ENCODE assay signal across 18 cellular contexts in genomic region chr13:48739346-48740037, GRCh38.
DNase-seq lines count a peak whose midpoint lies in the region; ATAC-seq and TF ChIP-seq lines count a peak whose summit lies in the region.
"Had no signal": no experiment of that assay in that cellular context is flagged by ENCODE, and none has a peak within 500 bp of the region (broad histone marks: within the 10 kb centered on the region; RNA-seq: fewer than 3 reads in every experiment).

No MANE protein-coding gene starts in this region.

- ATAC-seq in activated T-helper 17 cell treated with anti-CD3 and anti-CD28 coated beads, Interleukin-2, amount 50 U/mL, for 72 hours (replicated peaks): peak; percentile 16
- ATAC-seq in left cardiac atrium: peak; percentile 72 to 88
- ATAC-seq: gastroesophageal sphincter, left colon had no signal

- H3K4me2 ChIP-seq in neural progenitor cell: no peak overlapping the region
- H3K4me2 ChIP-seq: BLaER1 treated with 17β-estradiol and CSF1 and Interleukin-3, amounts not matched to agents 10 nM and 100 nM had no signal

- H2AFZ ChIP-seq in neural progenitor cell (replicated peaks): peak overlapping the region; percentile 8

- H3K27ac ChIP-seq in neural progenitor cell (no peak overlapping the region), tibial artery (no peak overlapping the region)
- H3K27ac ChIP-seq: BLaER1 treated with 17β-estradiol and CSF1 and Interleukin-3, amounts not matched to agents 10 nM and 100 nM; breast epithelium; gastroesophageal sphincter; vagina had no signal

- no peak overlapping the region for H3K9ac ChIP-seq in neural progenitor cell
- H3K9ac ChIP-seq: BLaER1 treated with 17β-estradiol and CSF1 and Interleukin-3, amounts not matched to agents 10 nM and 100 nM had no signal

- no peaks in the 10 kb centered on the region for H3K9me3 Mint-ChIP-seq in activated T-helper 17 cell treated with anti-CD3 and anti-CD28 coated beads, Interleukin-2, amount 50 U/mL, for 72 hours
- H3K9me3 Mint-ChIP-seq in neural progenitor cell: no peaks in the 10 kb centered on the region
- no peaks in the 10 kb centered on the region for H3K9me3 Mint-ChIP-seq in activated CD4-positive, alpha-beta T cell treated with anti-CD3 and anti-CD28 coated beads, Interleukin-2, amount 10 ng/mL, durations not matched to agents 7 days and 5 days

- DNase-seq in HCEC 1CT (peak; percentile 22), left cardiac atrium (no peak), neural progenitor cell (ENCODE audit: low spot score) (no peak), tibial artery (no peak), NCI-H526 treated with DMSO at 0.1 percent for 48 hours (lab: John Stamatoyannopoulos, UW) (no peak), DMS79 treated with DMSO at 0.1 percent for 48 hours (lab: John Stamatoyannopoulos, UW) (no peak)
- no peak for DNase-seq in activated CD4-positive, alpha-beta T cell treated with anti-CD3 and anti-CD28 coated beads, Interleukin-2, amount 10 ng/mL, durations not matched to agents 7 days and 5 days
- DNase-seq: activated CD8-positive, alpha-beta memory T cell treated with anti-CD3 and anti-CD28 coated beads, Interleukin-2, amount 50 U/mL, for 4 hours; activated gamma-delta T cell treated with Interleukin-2 at 50 U/mL for 16 hours; GOT3; left colon; NCI-H2171; NCI-H748 treated with DMSO at 0.1 percent for 48 hours had no signal

- H3K9me3 ChIP-seq in neural progenitor cell (ENCODE audit: low read depth): no peaks in the 10 kb centered on the region
- H3K9me3 ChIP-seq in tibial artery: no peaks in the 10 kb centered on the region
- H3K9me3 ChIP-seq: breast epithelium, gastroesophageal sphincter, vagina had no signal

- no peaks in the 10 kb centered on the region for H3F3A ChIP-seq in neural progenitor cell (ENCODE audit: low read depth)

- intact Hi-C loops in left cardiac atrium (cut with DNase I) (no loop called here), tibial artery (cut with DNase I; ENCODE audit: low total_unique reads) (no loop called here)

- no peaks in the 10 kb centered on the region for H4K20me1 ChIP-seq in neural progenitor cell (ENCODE audit: low read depth)
- H4K20me1 ChIP-seq: BLaER1 treated with 17β-estradiol and CSF1 and Interleukin-3, amounts not matched to agents 10 nM and 100 nM had no signal

- no peaks in the 10 kb centered on the region for H3K36me3 Mint-ChIP-seq in activated T-helper 17 cell treated with anti-CD3 and anti-CD28 coated beads, Interleukin-2, amount 50 U/mL, for 72 hours (ENCODE audit: low read depth)
- no peaks in the 10 kb centered on the region for H3K36me3 Mint-ChIP-seq in neural progenitor cell
- no peaks in the 10 kb centered on the region for H3K36me3 Mint-ChIP-seq in activated CD4-positive, alpha-beta T cell treated with anti-CD3 and anti-CD28 coated beads, Interleukin-2, amount 10 ng/mL, durations not matched to agents 7 days and 5 days (ENCODE audit: low read depth)

- no peaks in the 10 kb centered on the region for H3K79me2 ChIP-seq in neural progenitor cell (ENCODE audit: low read depth)

- peaks cover 5% of the 10 kb centered on the region for H3K4me1 ChIP-seq in neural progenitor cell
- H3K4me1 ChIP-seq in tibial artery: no peaks in the 10 kb centered on the region
- H3K4me1 ChIP-seq: breast epithelium, vagina had no signal

- H3K4me3 ChIP-seq in neural progenitor cell (no peak overlapping the region), tibial artery (no peak overlapping the region)
- H3K4me3 ChIP-seq: BLaER1 treated with 17β-estradiol and CSF1 and Interleukin-3, amounts not matched to agents 10 nM and 100 nM; breast epithelium; gastroesophageal sphincter; vagina had no signal

- POLR2A ChIA-PET in activated CD4-positive, alpha-beta T cell treated with anti-CD3 and anti-CD28 coated beads, Interleukin-2, amount 10 ng/mL, durations not matched to agents 7 days and 5 days (lab: Charles Lee): no interaction called here

- peaks cover 5% of the 10 kb centered on the region for H3K4me1 Mint-ChIP-seq in activated T-helper 17 cell treated with anti-CD3 and anti-CD28 coated beads, Interleukin-2, amount 50 U/mL, for 72 hours
- H3K4me1 Mint-ChIP-seq in neural progenitor cell: no peaks in the 10 kb centered on the region
- peaks cover 2% of the 10 kb centered on the region for H3K4me1 Mint-ChIP-seq in activated CD4-positive, alpha-beta T cell treated with anti-CD3 and anti-CD28 coated beads, Interleukin-2, amount 10 ng/mL, durations not matched to agents 7 days and 5 days

- H3K36me3 ChIP-seq in neural progenitor cell: no peaks in the 10 kb centered on the region
- H3K36me3 ChIP-seq in tibial artery: no peaks in the 10 kb centered on the region
- H3K36me3 ChIP-seq: BLaER1 treated with 17β-estradiol and CSF1 and Interleukin-3, amounts not matched to agents 10 nM and 100 nM; breast epithelium; gastroesophageal sphincter; vagina had no signal

- TF ChIP-seq CTCF in neural progenitor cell (IDR thresholded peaks at IDR 0.05) (no peak), tibial artery (IDR thresholded peaks at IDR 0.05) (no peak)

- H3K27ac Mint-ChIP-seq in activated T-helper 17 cell treated with anti-CD3 and anti-CD28 coated beads, Interleukin-2, amount 50 U/mL, for 72 hours: no peak overlapping the region
- no peak overlapping the region for H3K27ac Mint-ChIP-seq in neural progenitor cell
- H3K27ac Mint-ChIP-seq in activated CD4-positive, alpha-beta T cell treated with anti-CD3 and anti-CD28 coated beads, Interleukin-2, amount 10 ng/mL, durations not matched to agents 7 days and 5 days: no peak overlapping the region

- H3K27me3 ChIP-seq in neural progenitor cell: no peaks in the 10 kb centered on the region
- no peaks in the 10 kb centered on the region for H3K27me3 ChIP-seq in tibial artery
- H3K27me3 ChIP-seq: BLaER1 treated with 17β-estradiol and CSF1 and Interleukin-3, amounts not matched to agents 10 nM and 100 nM; breast epithelium; gastroesophageal sphincter; vagina had no signal

- peaks cover 6% of the 10 kb centered on the region for H3K27me3 Mint-ChIP-seq in activated T-helper 17 cell treated with anti-CD3 and anti-CD28 coated beads, Interleukin-2, amount 50 U/mL, for 72 hours
- peaks cover 3% of the 10 kb centered on the region for H3K27me3 Mint-ChIP-seq in neural progenitor cell (ENCODE audit: insufficient read depth, low read depth)
- H3K27me3 Mint-ChIP-seq in activated CD4-positive, alpha-beta T cell treated with anti-CD3 and anti-CD28 coated beads, Interleukin-2, amount 10 ng/mL, durations not matched to agents 7 days and 5 days: peaks cover 4% of the 10 kb centered on the region

- CTCF ChIA-PET in activated CD4-positive, alpha-beta T cell treated with anti-CD3 and anti-CD28 coated beads, Interleukin-2, amount 10 ng/mL, durations not matched to agents 7 days and 5 days (lab: Charles Lee): interaction anchor here (1.3 kb wide), 1 partner anchor 11 kb away, joined by 4 read pairs; no protein-coding TSS in a partner anchor

- no peak overlapping the region for H3K4me3 Mint-ChIP-seq in activated T-helper 17 cell treated with anti-CD3 and anti-CD28 coated beads, Interleukin-2, amount 50 U/mL, for 72 hours
- no peak overlapping the region for H3K4me3 Mint-ChIP-seq in neural progenitor cell
- no peak overlapping the region for H3K4me3 Mint-ChIP-seq in activated CD4-positive, alpha-beta T cell treated with anti-CD3 and anti-CD28 coated beads, Interleukin-2, amount 10 ng/mL, durations not matched to agents 7 days and 5 days
